ENCODE assay signal across 1 cellular context in genomic region chr9:129885670-129886106, GRCh38.
TF ChIP-seq lines count a peak whose summit lies in the region.

No MANE protein-coding gene starts in this region.

TF ChIP-seq in K562, 482 proteins besides CTCF, POLR2A, EP300 and RAD21 (continued from another document and continues in another):
- TF ChIP-seq RBM25 (IDR thresholded peaks at IDR 0.05; ENCODE audit: low read depth, low read length, severe bottlenecking), result no peak
- TF ChIP-seq ZNF592 (IDR thresholded peaks at IDR 0.05), result no peak
- TF ChIP-seq CCAR2 (IDR thresholded peaks at IDR 0.05; ENCODE audit: low read depth, low read length), result no peak
- TF ChIP-seq MAFK (IDR thresholded peaks at IDR 0.05; ENCODE audit: low read length), result peak; percentile 25; the same call in 1 of the 2 replicates
- no peak for TF ChIP-seq ZNF57 (CRISPR knock-in tag; IDR thresholded peaks at IDR 0.05)
- no peak for TF ChIP-seq NR2F6 (CRISPR knock-in tag; IDR thresholded peaks at IDR 0.05)
- TF ChIP-seq ZNF644 (tag; IDR thresholded peaks at IDR 0.05; ENCODE audit: low read depth), result no peak
- no peak for TF ChIP-seq ZNF197 (CRISPR knock-in tag; IDR thresholded peaks at IDR 0.05; ENCODE audit: low read depth)
- peak; percentile 58; the same call in 1 of the 2 replicates for TF ChIP-seq KLF1 (tag; IDR thresholded peaks at IDR 0.05)
- TF ChIP-seq RBM34 (IDR thresholded peaks at IDR 0.05; ENCODE audit: borderline replicate concordance, insufficient read depth, low read length), result no peak
- TF ChIP-seq ZNF347 (CRISPR knock-in tag; IDR thresholded peaks at IDR 0.05; ENCODE audit: low read depth), result no peak
- peak; percentile 87 for TF ChIP-seq BHLHE40 (IDR thresholded peaks at IDR 0.05; ENCODE audit: low read length)
- TF ChIP-seq ZNF121 (CRISPR knock-in tag; conservative IDR thresholded peaks at IDR 0.05), result no peak
- no peak for TF ChIP-seq RNF2 (IDR thresholded peaks at IDR 0.05)
- no peak for TF ChIP-seq YBX1 (IDR thresholded peaks at IDR 0.05)
- no peak for TF ChIP-seq ZNF609 (CRISPR knock-in tag; IDR thresholded peaks at IDR 0.05; ENCODE audit: borderline replicate concordance)
- TF ChIP-seq CXXC5 (CRISPR knock-in tag; IDR thresholded peaks at IDR 0.05), result peak; percentile 91
- TF ChIP-seq ZFP30 (CRISPR knock-in tag; IDR thresholded peaks at IDR 0.05; ENCODE audit: borderline replicate concordance), result no peak
- peak; percentile 57 for TF ChIP-seq HNRNPLL (IDR thresholded peaks at IDR 0.05; ENCODE audit: low read depth, low read length, poor library complexity, severe bottlenecking)
- no peak for TF ChIP-seq ATF3 (IDR thresholded peaks at IDR 0.05)
- peak; percentile 64; the same call in 1 of the 2 replicates for TF ChIP-seq ATF3 (CRISPR knock-in tag; conservative IDR thresholded peaks at IDR 0.05)
- no peak for TF ChIP-seq SNRNP70 (optimal IDR thresholded peaks at IDR 0.05; ENCODE audit: low read depth, low read length)
- TF ChIP-seq LCOR (CRISPR knock-in tag; IDR thresholded peaks at IDR 0.05), result no peak
- no peak for TF ChIP-seq BRF2 (IDR thresholded peaks at IDR 0.05; ENCODE audit: borderline replicate concordance, insufficient read depth, insufficient read length)
- no peak for TF ChIP-seq FOXP1 (CRISPR knock-in tag; IDR thresholded peaks at IDR 0.05)
- no peak for TF ChIP-seq POLR3A (IDR thresholded peaks at IDR 0.05; ENCODE audit: borderline replicate concordance, extremely low read depth, insufficient read depth, insufficient read length)
- peak; percentile 96 for TF ChIP-seq SMC3 (conservative IDR thresholded peaks at IDR 0.05; ENCODE audit: insufficient read depth, low read depth, low read length)
- no peak for TF ChIP-seq E2F5 (CRISPR knock-in tag; IDR thresholded peaks at IDR 0.05)
- peak; percentile 93 for TF ChIP-seq MYC (IDR thresholded peaks at IDR 0.05; ENCODE audit: low read depth, low read length)
- no peak for TF ChIP-seq MYC (CRISPR knock-in tag; IDR thresholded peaks at IDR 0.05; ENCODE audit: borderline replicate concordance, low read depth)
- no peak for TF ChIP-seq FOS (IDR thresholded peaks at IDR 0.05; ENCODE audit: extremely low read depth, insufficient read length)
- peak; percentile 94; the same call in 1 of the 2 replicates for TF ChIP-seq HNRNPL (IDR thresholded peaks at IDR 0.05; ENCODE audit: low read depth, low read length)
- peak; percentile 60; the same call in 1 of the 2 replicates for TF ChIP-seq GMEB1 (CRISPR knock-in tag; IDR thresholded peaks at IDR 0.05)
- peak; percentile 61; the same call in 1 of the 2 replicates for TF ChIP-seq MXI1 (IDR thresholded peaks at IDR 0.05; ENCODE audit: low read depth, low read length)
- peak; percentile 77 to 82; a peak in 3 of 4 replicates for TF ChIP-seq TBL1XR1 (IDR thresholded peaks at IDR 0.05; ENCODE audit: low read length in 2 of 2)
- TF ChIP-seq SUPT5H (IDR thresholded peaks at IDR 0.05), result no peak
- TF ChIP-seq ZNF639 (CRISPR knock-in tag; conservative IDR thresholded peaks at IDR 0.05 in 1 of 2, IDR thresholded peaks at IDR 0.05 in 1 of 2), result no peak
- TF ChIP-seq NFATC3 (IDR thresholded peaks at IDR 0.05), result no peak
- no peak for TF ChIP-seq GABPA (tag; conservative IDR thresholded peaks at IDR 0.05; ENCODE audit: low read depth)
- TF ChIP-seq TCF7 (IDR thresholded peaks at IDR 0.05; ENCODE audit: borderline replicate concordance), result no peak
- peak in 1 of 2 experiments; percentile 24; a peak in 1 of 4 replicates for TF ChIP-seq SIN3A (IDR thresholded peaks at IDR 0.05; ENCODE audit: borderline replicate concordance in 2 of 2, control insufficient read depth in 1 of 2, low read depth in 2 of 2, low read length in 2 of 2)
- TF ChIP-seq ZNF655 (CRISPR knock-in tag; IDR thresholded peaks at IDR 0.05), result no peak
- peak; percentile 35; the same call in 1 of the 2 replicates for TF ChIP-seq SREBF1 (IDR thresholded peaks at IDR 0.05; ENCODE audit: borderline replicate concordance, low read depth, low read length)
- no peak for TF ChIP-seq L3MBTL2 (IDR thresholded peaks at IDR 0.05)
- no peak for TF ChIP-seq BCOR (IDR thresholded peaks at IDR 0.05)
- no peak for TF ChIP-seq EHMT2 (IDR thresholded peaks at IDR 0.05)
